1 cellular context compared by ENCODE assay signal in genomic region chr15:101652098-101652782, GRCh38.
TF ChIP-seq lines count a peak whose summit lies in the region.

Gene TM2D3 (minus strand): TSS chr15:101652381. CDS start chr15:101652361, 20 bp downstream.

TF ChIP-seq in HepG2, 621 proteins besides CTCF, POLR2A, EP300 and RAD21 (continued from another document and continues in another):
- peak; percentile 79 for TF ChIP-seq ZNF770 (CRISPR knock-in tag; IDR thresholded peaks at IDR 0.05)
- TF ChIP-seq TFDP2 (CRISPR knock-in tag; IDR thresholded peaks at IDR 0.05), result peak; percentile 91
- TF ChIP-seq ZNF629 (CRISPR knock-in tag; conservative IDR thresholded peaks at IDR 0.05), result 0 out of 2 replicates have a peak, but pooled peaks have one; percentile 23
- TF ChIP-seq HNRNPK (IDR thresholded peaks at IDR 0.05; ENCODE audit: low read depth, low read length, poor library complexity, severe bottlenecking), result no peak
- TF ChIP-seq ZNF382 (CRISPR knock-in tag; IDR thresholded peaks at IDR 0.05; ENCODE audit: borderline replicate concordance), result no peak
- 0 out of 2 replicates have a peak, but pooled peaks have one; percentile 60 for TF ChIP-seq ZNF44 (CRISPR knock-in tag; IDR thresholded peaks at IDR 0.05)
- TF ChIP-seq RORA (CRISPR knock-in tag; IDR thresholded peaks at IDR 0.05), result no peak
- TF ChIP-seq MLX (CRISPR knock-in tag; IDR thresholded peaks at IDR 0.05), result 0 out of 2 replicates have a peak, but pooled peaks have one; percentile 35
- peak; percentile 60; the same call in 1 of the 2 replicates for TF ChIP-seq ZSCAN12 (CRISPR knock-in tag; IDR thresholded peaks at IDR 0.05)
- TF ChIP-seq SETDB1 (CRISPR knock-in tag; IDR thresholded peaks at IDR 0.05; ENCODE audit: borderline replicate concordance), result no peak
- 0 out of 2 replicates have a peak, but pooled peaks have one; percentile 36 for TF ChIP-seq CENPX (CRISPR knock-in tag; IDR thresholded peaks at IDR 0.05)
- no peak; the same call in 1 of the 2 replicates for TF ChIP-seq ZNF343 (CRISPR knock-in tag; IDR thresholded peaks at IDR 0.05)
- TF ChIP-seq LCORL (IDR thresholded peaks at IDR 0.05), result no peak
- peak; percentile 40; the same call in 1 of the 2 replicates for TF ChIP-seq LCORL (CRISPR knock-in tag; IDR thresholded peaks at IDR 0.05)
- no peak for TF ChIP-seq ZNF441 (CRISPR knock-in tag; IDR thresholded peaks at IDR 0.05; ENCODE audit: borderline replicate concordance)
- no peak; the same call in none of the 2 replicates for TF ChIP-seq ZNF747 (CRISPR knock-in tag; IDR thresholded peaks at IDR 0.05; ENCODE audit: borderline replicate concordance)
- TF ChIP-seq KDM1A (CRISPR knock-in tag; IDR thresholded peaks at IDR 0.05), result 0 out of 2 replicates have a peak, but pooled peaks have one; percentile 6
- peak; percentile 93 for TF ChIP-seq YEATS4 (CRISPR knock-in tag; IDR thresholded peaks at IDR 0.05; ENCODE audit: borderline replicate concordance)
- no peak for TF ChIP-seq ZBTB44 (CRISPR knock-in tag; IDR thresholded peaks at IDR 0.05)
- peak; percentile 93 for TF ChIP-seq ETV5 (CRISPR knock-in tag; IDR thresholded peaks at IDR 0.05; ENCODE audit: borderline replicate concordance)
- TF ChIP-seq ZNF660 (CRISPR knock-in tag; IDR thresholded peaks at IDR 0.05; ENCODE audit: borderline replicate concordance, low read depth), result no peak
- TF ChIP-seq CAMTA2 (CRISPR knock-in tag; IDR thresholded peaks at IDR 0.05; ENCODE audit: borderline replicate concordance), result 0 out of 2 replicates have a peak, but pooled peaks have one; percentile 33
- peak; percentile 47; the same call in 1 of the 2 replicates for TF ChIP-seq ZNF331 (CRISPR knock-in tag; IDR thresholded peaks at IDR 0.05)
- TF ChIP-seq KDM2A (CRISPR knock-in tag; IDR thresholded peaks at IDR 0.05; ENCODE audit: borderline replicate concordance, low read depth), result peak; percentile 89
- peak; percentile 13; the same call in 1 of the 2 replicates for TF ChIP-seq E2F5 (CRISPR knock-in tag; conservative IDR thresholded peaks at IDR 0.05)
- peak; percentile 84; the same call in 1 of the 2 replicates for TF ChIP-seq ZNF329 (CRISPR knock-in tag; IDR thresholded peaks at IDR 0.05; ENCODE audit: low read depth)
- TF ChIP-seq NR0B2 (CRISPR knock-in tag; IDR thresholded peaks at IDR 0.05), result peak; percentile 84
- peak; percentile 58; the same call in 1 of the 2 replicates for TF ChIP-seq ZNF800 (CRISPR knock-in tag; IDR thresholded peaks at IDR 0.05)
- TF ChIP-seq ZNF230 (CRISPR knock-in tag; IDR thresholded peaks at IDR 0.05), result peak; percentile 82; the same call in 1 of the 2 replicates
- peak; percentile 54 for TF ChIP-seq DRAP1 (CRISPR knock-in tag; IDR thresholded peaks at IDR 0.05)
- no peak for TF ChIP-seq ZNF484 (CRISPR knock-in tag; IDR thresholded peaks at IDR 0.05; ENCODE audit: borderline replicate concordance, low read depth)
- TF ChIP-seq DR1 (CRISPR knock-in tag; IDR thresholded peaks at IDR 0.05), result peak; percentile 81
- peak; percentile 19; the same call in 1 of the 2 replicates for TF ChIP-seq HOXA9 (CRISPR knock-in tag; IDR thresholded peaks at IDR 0.05; ENCODE audit: borderline replicate concordance)
- peak; percentile 52; the same call in 1 of the 2 replicates for TF ChIP-seq ZNF333 (CRISPR knock-in tag; IDR thresholded peaks at IDR 0.05; ENCODE audit: borderline replicate concordance)
- TF ChIP-seq PITX1 (CRISPR knock-in tag; IDR thresholded peaks at IDR 0.05), result peak; percentile 65; the same call in 1 of the 2 replicates
- TF ChIP-seq RBAK (CRISPR knock-in tag; IDR thresholded peaks at IDR 0.05), result no peak
- TF ChIP-seq FOXK1 (CRISPR knock-in tag; IDR thresholded peaks at IDR 0.05; ENCODE audit: borderline replicate concordance, low read depth), result peak; percentile 59; the same call in 1 of the 2 replicates
- TF ChIP-seq TBP (CRISPR knock-in tag; IDR thresholded peaks at IDR 0.05), result 0 out of 2 replicates have a peak, but pooled peaks have one; percentile 24
- no peak for TF ChIP-seq GTF2F1 (IDR thresholded peaks at IDR 0.05; ENCODE audit: low read length)
- TF ChIP-seq PATZ1 (CRISPR knock-in tag; IDR thresholded peaks at IDR 0.05), result peak; percentile 37; the same call in 1 of the 2 replicates
- TF ChIP-seq NKX3-1 (CRISPR knock-in tag; IDR thresholded peaks at IDR 0.05), result no peak
- TF ChIP-seq ZNF460 (CRISPR knock-in tag; IDR thresholded peaks at IDR 0.05; ENCODE audit: borderline replicate concordance), result no peak
- peak; percentile 61; the same call in 1 of the 2 replicates for TF ChIP-seq ZNF879 (CRISPR knock-in tag; IDR thresholded peaks at IDR 0.05)
- peak; percentile 65 for TF ChIP-seq E2F1 (CRISPR knock-in tag; IDR thresholded peaks at IDR 0.05)
- TF ChIP-seq LBX2 (CRISPR knock-in tag; IDR thresholded peaks at IDR 0.05; ENCODE audit: borderline replicate concordance), result peak; percentile 34; the same call in 1 of the 2 replicates
- peak; percentile 39 for TF ChIP-seq SKI (IDR thresholded peaks at IDR 0.05; ENCODE audit: partially characterized antibody)
- no peak for TF ChIP-seq MATR3 (CRISPR knock-in tag; IDR thresholded peaks at IDR 0.05)
- peak; percentile 91 for TF ChIP-seq POLR2G (IDR thresholded peaks at IDR 0.05; ENCODE audit: low read depth, low read length)
- peak; percentile 82 for TF ChIP-seq DMAP1 (CRISPR knock-in tag; IDR thresholded peaks at IDR 0.05)
- no peak for TF ChIP-seq PLRG1 (conservative IDR thresholded peaks at IDR 0.05)
- TF ChIP-seq CSRNP2 (CRISPR knock-in tag; conservative IDR thresholded peaks at IDR 0.05; ENCODE audit: low read depth), result no peak
- TF ChIP-seq ZMAT5 (CRISPR knock-in tag; IDR thresholded peaks at IDR 0.05; ENCODE audit: borderline replicate concordance, low read depth), result no peak
- TF ChIP-seq HIVEP1 (CRISPR knock-in tag; IDR thresholded peaks at IDR 0.05), result no peak; the same call in none of the 2 replicates
